9 cellular contexts compared by ENCODE assay signal in the genomic region with DNA sequence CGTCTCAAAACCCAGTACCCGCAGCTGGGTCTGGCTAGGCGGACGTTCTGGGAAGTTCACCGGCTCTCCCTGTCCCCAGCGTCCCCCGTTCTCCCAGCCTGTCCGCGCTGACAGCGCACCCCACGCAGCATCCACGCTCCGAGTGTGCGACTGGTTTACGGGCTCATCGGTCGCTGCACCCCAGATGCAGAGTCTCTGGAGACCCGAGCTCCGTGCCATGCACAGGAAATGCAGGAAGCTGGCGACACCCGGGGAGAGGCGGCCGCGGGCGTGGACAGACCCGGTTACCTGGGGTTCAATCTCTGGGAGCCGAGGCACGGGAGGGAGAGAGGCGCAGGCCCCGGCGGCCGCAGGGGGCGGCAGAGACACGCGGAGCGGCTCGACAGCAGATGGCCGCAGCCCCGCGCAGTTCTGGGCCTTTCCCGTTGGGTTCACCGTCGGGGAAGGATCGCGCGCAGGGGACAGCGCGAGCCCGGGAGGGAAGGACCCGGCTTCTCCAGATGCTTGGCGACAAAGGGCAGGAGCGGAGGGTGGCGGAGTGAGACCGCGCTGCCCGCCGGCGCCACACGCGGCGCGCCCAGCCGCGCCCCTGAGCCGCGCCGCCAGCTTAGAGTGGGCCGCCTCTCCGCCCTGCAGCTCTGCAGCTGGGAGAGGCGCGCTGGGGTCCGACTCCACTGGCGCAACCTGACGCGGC. TPM values are rescaled to one million over a fixed set of nuclear protein-coding genes. Genes with fewer than 3 reads are reported as not detected.
DNase-seq lines count a peak whose midpoint lies in the region; ATAC-seq and TF ChIP-seq lines count a peak whose summit lies in the region.
"Had no signal": no experiment of that assay in that cellular context is flagged by ENCODE, and none has a peak within 500 bp of the region (broad histone marks: within the 10 kb centered on the region; RNA-seq: fewer than 3 reads in every experiment).

No MANE protein-coding gene starts in this region.

- no peaks in the 10 kb centered on the region for H4K20me1 ChIP-seq in OCI-LY7 (ENCODE audit: insufficient read depth, low read length)

- H3K4me3 Mint-ChIP-seq in CD4-positive, CD25-positive, alpha-beta regulatory T cell = peak overlapping the region; percentile 64 to 93 (median 86)
- peak overlapping the region; percentile 81 for H3K4me3 Mint-ChIP-seq in activated T-cell treated with anti-CD3 and anti-CD28 coated beads, Interleukin-2, amount 50 U/mL, for 24 hours
- H3K4me3 Mint-ChIP-seq in naive B cell = peak overlapping the region; percentile 85 to 93 (median 91)

- intact Hi-C loops in OCI-LY7 (cut with micrococcal nuclease; ENCODE audit: unreplicated experiment) = loop anchor here (1.0 to 10.0 kb wide), 3 partner anchors 52 to 465 kb away; no protein-coding TSS in a partner anchor
- intact Hi-C loops in esophagus muscularis mucosa (cut with DNase I) = loop anchor here (5.0 to 10.0 kb wide), 4 partner anchors 37 to 445 kb away; partner anchors contain the start of genes GDF9 and UQCRQ

- CTCF ChIA-PET in OCI-LY7 (lab: Charles Lee; ENCODE audit: unreplicated experiment) = no interaction called here

- no peak overlapping the region for H3K27ac Mint-ChIP-seq in CD4-positive, CD25-positive, alpha-beta regulatory T cell
- H3K27ac Mint-ChIP-seq in activated T-cell treated with anti-CD3 and anti-CD28 coated beads, Interleukin-2, amount 50 U/mL, for 24 hours = peak overlapping the region; percentile 67
- H3K27ac Mint-ChIP-seq in naive B cell = peak overlapping the region in 3 of 6 donors; percentile 34 to 89 (median 68)

- H3K36me3 ChIP-seq in CD4-positive, CD25-positive, alpha-beta regulatory T cell (ENCODE audit: control insufficient read depth, insufficient read depth, low read length) = no peaks in the 10 kb centered on the region
- no peaks in the 10 kb centered on the region for H3K36me3 ChIP-seq in OCI-LY7 (ENCODE audit: insufficient read depth, low read length)
- peaks cover 0 to 8% (median 6%) of the 10 kb centered on the region in 4 donors for H3K36me3 ChIP-seq in esophagus muscularis mucosa

- H3K27me3 ChIP-seq in CD4-positive, CD25-positive, alpha-beta regulatory T cell (ENCODE audit: control insufficient read depth, insufficient read depth, low read length) = peaks cover 19% of the 10 kb centered on the region
- peaks cover 0 to 15% (median 0%) of the 10 kb centered on the region in 4 donors for H3K27me3 ChIP-seq in esophagus muscularis mucosa

- peaks cover 0 to 19% (median 4%) of the 10 kb centered on the region in 4 donors for H3K4me1 Mint-ChIP-seq in CD4-positive, CD25-positive, alpha-beta regulatory T cell
- H3K4me1 Mint-ChIP-seq in activated T-cell treated with anti-CD3 and anti-CD28 coated beads, Interleukin-2, amount 50 U/mL, for 24 hours (ENCODE audit: low read depth) = peaks cover 18% of the 10 kb centered on the region
- peaks cover 9 to 24% (median 14%) of the 10 kb centered on the region in 3 donors for H3K4me1 Mint-ChIP-seq in naive B cell

- H2AFZ ChIP-seq in OCI-LY7 (ENCODE audit: low read length) = peak overlapping the region; percentile 35

- peak overlapping the region; percentile 60 for H3K4me2 ChIP-seq in OCI-LY7 (ENCODE audit: low read length)

- H3K27me3 Mint-ChIP-seq in CD4-positive, CD25-positive, alpha-beta regulatory T cell = peaks cover 65% of the 10 kb centered on the region
- H3K27me3 Mint-ChIP-seq in activated T-cell treated with anti-CD3 and anti-CD28 coated beads, Interleukin-2, amount 50 U/mL, for 24 hours = peaks cover 61% of the 10 kb centered on the region
- H3K27me3 Mint-ChIP-seq in naive B cell = peaks cover 31 to 61% (median 39%) of the 10 kb centered on the region in 3 donors

- H3K4me3 ChIP-seq in CD4-positive, CD25-positive, alpha-beta regulatory T cell (ENCODE audit: low read depth, low read length) = no peak overlapping the region
- peak overlapping the region; percentile 63 for H3K4me3 ChIP-seq in OCI-LY7 (ENCODE audit: low read depth, low read length, poor library complexity, severe bottlenecking)
- H3K4me3 ChIP-seq in esophagus muscularis mucosa = peak overlapping the region; percentile 76 to 87 (median 82)

- H3K9me3 ChIP-seq in CD4-positive, CD25-positive, alpha-beta regulatory T cell (ENCODE audit: control insufficient read depth in 2 of 2, low read length in 2 of 2) = no peaks in the 10 kb centered on the region
- H3K9me3 ChIP-seq in OCI-LY7 (ENCODE audit: low read length) = no peaks in the 10 kb centered on the region
- no peaks in the 10 kb centered on the region for H3K9me3 ChIP-seq in esophagus muscularis mucosa

- no peak overlapping the region for H3K27ac ChIP-seq in CD4-positive, CD25-positive, alpha-beta regulatory T cell (ENCODE audit: insufficient read depth, low read length, poor library complexity, severe bottlenecking)
- H3K27ac ChIP-seq in OCI-LY7 (ENCODE audit: low read depth, low read length, poor library complexity, severe bottlenecking) = no peak overlapping the region
- peak overlapping the region; percentile 79 to 90 (median 86) for H3K27ac ChIP-seq in esophagus muscularis mucosa (replicated peaks in 1 of 4)
- H3K27ac ChIP-seq: epithelial cell of prostate had no signal

- POLR2A ChIA-PET in OCI-LY7 (lab: Charles Lee) = no interaction called here

- peaks cover 0 to 3% (median 0%) of the 10 kb centered on the region in 7 donors for H3K9me3 Mint-ChIP-seq in CD4-positive, CD25-positive, alpha-beta regulatory T cell
- H3K9me3 Mint-ChIP-seq in activated T-cell treated with anti-CD3 and anti-CD28 coated beads, Interleukin-2, amount 50 U/mL, for 24 hours = no peaks in the 10 kb centered on the region
- H3K9me3 Mint-ChIP-seq in naive B cell = no peaks in the 10 kb centered on the region

- 2% methylated on average over 32 of the region's 75 CpGs for WGBS in esophagus muscularis mucosa

- H3K36me3 Mint-ChIP-seq in CD4-positive, CD25-positive, alpha-beta regulatory T cell = no peaks in the 10 kb centered on the region
- H3K36me3 Mint-ChIP-seq in activated T-cell treated with anti-CD3 and anti-CD28 coated beads, Interleukin-2, amount 50 U/mL, for 24 hours (ENCODE audit: low read depth) = no peaks in the 10 kb centered on the region
- no peaks in the 10 kb centered on the region for H3K36me3 Mint-ChIP-seq in naive B cell

- DNase-seq in CD4-positive, CD25-positive, alpha-beta regulatory T cell = peak; percentile 54 to 69 (median 66)
- DNase-seq in OCI-LY7 (ENCODE audit: low spot score) = peak; percentile 73
- peak; percentile 84 for DNase-seq in activated T-cell treated with anti-CD3 and anti-CD28 coated beads, Interleukin-2, amount 50 U/mL, for 24 hours
- no peak for DNase-seq in esophagus muscularis mucosa (ENCODE audit: extremely low spot score)
- peak; percentile 70 for DNase-seq in naive B cell
- DNase-seq in stimulated activated naive CD4-positive, alpha-beta T cell treated with Interleukin-2 at 50 U/mL for 16 hours (lab: John Stamatoyannopoulos, UW) = peak; percentile 63

- TF ChIP-seq POLR2A in esophagus muscularis mucosa (IDR thresholded peaks at IDR 0.05; ENCODE audit: low read depth) = no peak

- no peaks in the 10 kb centered on the region for H3K79me2 ChIP-seq in OCI-LY7 (ENCODE audit: insufficient read depth, low read depth, low read length)

- H3K4me1 ChIP-seq in CD4-positive, CD25-positive, alpha-beta regulatory T cell (ENCODE audit: control insufficient read depth, insufficient read depth, low read length, poor library complexity, severe bottlenecking) = peaks cover 24% of the 10 kb centered on the region
- H3K4me1 ChIP-seq in OCI-LY7 (ENCODE audit: insufficient read depth, low read length, poor library complexity, severe bottlenecking) (peaks cover 5% of the 10 kb centered on the region), esophagus muscularis mucosa (peaks cover 9 to 49% (median 34%) of the 10 kb centered on the region in 4 donors)

- BruUV-seq in OCI-LY7 (replicated peaks; lab: Mats Ljungman, UMichigan) = no TSS peak

- H3K9me2 ChIP-seq in OCI-LY7 (ENCODE audit: insufficient read depth, low read length) = no peaks in the 10 kb centered on the region

- peak; percentile 88 to 90 for ATAC-seq in CD4-positive, CD25-positive, alpha-beta regulatory T cell (ENCODE audit: low read depth in 2 of 2)
- ATAC-seq in GM19395 (IDR thresholded peaks at IDR 0.05; ENCODE audit: unreplicated experiment) (peak; percentile 80), HG03521 (IDR thresholded peaks at IDR 0.05; ENCODE audit: unreplicated experiment) (peak; percentile 63), naive B cell (ENCODE audit: low read depth in 2 of 2) (peak; percentile 91 to 92)

- peak; percentile 81 for TF ChIP-seq CTCF in OCI-LY7 (conservative IDR thresholded peaks at IDR 0.05; ENCODE audit: low read length)
- TF ChIP-seq CTCF in esophagus muscularis mucosa (IDR thresholded peaks at IDR 0.05) = peak; percentile 70 to 99 (median 85)

- no peak for TF ChIP-seq EP300 in esophagus muscularis mucosa (IDR thresholded peaks at IDR 0.05)

RNA-seq across cellular contexts. Expression of gene SHROOM1, which starts 0.6 kb away (rescaled TPM):
- total RNA-seq in CD4-positive, CD25-positive, alpha-beta regulatory T cell = 0.12 TPM
- polyA plus RNA-seq in CD4-positive, CD25-positive, alpha-beta regulatory T cell = not detected
- 0.36 and 0.60 TPM in 2 replicates for total RNA-seq in OCI-LY7 (2014; rRNA removed; shearing (Covaris generic))
- 1.8 and 2.4 TPM in 2 replicates for total RNA-seq in OCI-LY7 (2022)
- 10 to 100 TPM in 3 of 4 donors, 1 to 10 TPM in 1; 4.5 to 21.2 (median 13.1) TPM for total RNA-seq in esophagus muscularis mucosa
- polyA plus RNA-seq in naive B cell (ENCODE audit: low read depth in 6 of 6) = under 1 TPM in 1 of 6 donors, not detected in 5; 0.26 TPM

RNA-seq across cellular contexts. Expression of gene SOWAHA, which starts 16.8 kb away (rescaled TPM):
- not detected for total RNA-seq in CD4-positive, CD25-positive, alpha-beta regulatory T cell
- not detected for polyA plus RNA-seq in CD4-positive, CD25-positive, alpha-beta regulatory T cell
- not detected in 2 replicates for total RNA-seq in OCI-LY7 (2014; rRNA removed; shearing (Covaris generic))
- total RNA-seq in OCI-LY7 (2022) = not detected in 2 replicates
- total RNA-seq in esophagus muscularis mucosa = under 1 TPM; 0.06 to 0.83 (median 0.15) TPM
- not detected for polyA plus RNA-seq in naive B cell (ENCODE audit: low read depth in 6 of 6)

RNA-seq across cellular contexts. Expression of gene GDF9, which starts 36.4 kb away (rescaled TPM):
- total RNA-seq in CD4-positive, CD25-positive, alpha-beta regulatory T cell = 0.35 TPM
- polyA plus RNA-seq in CD4-positive, CD25-positive, alpha-beta regulatory T cell = under 1 TPM in 3 of 4 donors, not detected in 1; 0.11 to 0.24 (median 0.24) TPM
- 0.44 and 0.66 TPM in 2 replicates for total RNA-seq in OCI-LY7 (2014; rRNA removed; shearing (Covaris generic))
- total RNA-seq in OCI-LY7 (2022) (1.7 and 2.2 TPM in 2 replicates), esophagus muscularis mucosa (1 to 10 TPM in 1 of 4 donors, under 1 TPM in 2, not detected in 1; under 0.01 to 1.4 (median 0.23) TPM)
- polyA plus RNA-seq in naive B cell (ENCODE audit: low read depth in 6 of 6) = under 1 TPM in 2 of 6 donors, not detected in 4; 0.14 to 0.45 TPM

RNA-seq across cellular contexts. Expression of gene UQCRQ, which starts 36.6 kb away (rescaled TPM):
- 88.5 TPM for total RNA-seq in CD4-positive, CD25-positive, alpha-beta regulatory T cell
- polyA plus RNA-seq in CD4-positive, CD25-positive, alpha-beta regulatory T cell = 100 to 1,000 TPM; 555 to 604 (median 574) TPM
- total RNA-seq in OCI-LY7 (2014; rRNA removed; shearing (Covaris generic)) = 140 and 158 TPM in 2 replicates
- total RNA-seq in OCI-LY7 (2022) (274 and 310 TPM in 2 replicates), esophagus muscularis mucosa (100 to 1,000 TPM; 113 to 184 (median 126) TPM)
- polyA plus RNA-seq in naive B cell (ENCODE audit: low read depth in 6 of 6) = 100 to 1,000 TPM; 413 to 500 (median 433) TPM

RNA-seq across cellular contexts. Expression of gene LEAP2, which starts 43.6 kb away (rescaled TPM):
- 1.3 TPM for total RNA-seq in CD4-positive, CD25-positive, alpha-beta regulatory T cell
- polyA plus RNA-seq in CD4-positive, CD25-positive, alpha-beta regulatory T cell = 1 to 10 TPM in 2 of 4 donors, under 1 TPM in 1, not detected in 1; 0.44 to 1.8 (median 1.5) TPM
- 4.4 TPM in 2 replicates for total RNA-seq in OCI-LY7 (2014; rRNA removed; shearing (Covaris generic))
- total RNA-seq in OCI-LY7 (2022) = 5.4 and 5.6 TPM in 2 replicates
- total RNA-seq in esophagus muscularis mucosa = 1 to 10 TPM in 1 of 4 donors, under 1 TPM in 2, not detected in 1; 0.23 to 1.2 (median 0.26) TPM
- 1 to 10 TPM; 1.6 to 3.2 (median 2.2) TPM for polyA plus RNA-seq in naive B cell (ENCODE audit: low read depth in 6 of 6)

Comparison
In these comparisons a context has a peak if more than half of its experiments do, and no peak if none do; other contexts are left out.
1. H3K27ac ChIP-seq: peak in esophagus muscularis mucosa (4 of 4); none in CD4-positive, CD25-positive, alpha-beta regulatory T cell (single experiment) and OCI-LY7 (single experiment).
2. Peak in every context shown above with its lines, with median percentiles within 50 percentile points of each other: ATAC-seq and H3K4me3 Mint-ChIP-seq.